In genomic region chr14:59482471-59483331, GRCh38 we compare ENCODE assay signal across 8 cellular contexts. TPM values are rescaled to one million over a fixed set of nuclear protein-coding genes. Genes with fewer than 3 reads are reported as not detected.
A peak's percentile ranks its signal among the peaks of the same experiment; 100 is the strongest.
DNase-seq lines count a peak whose midpoint lies in the region; ATAC-seq, FAIRE-seq and TF ChIP-seq lines count a peak whose summit lies in the region.

No MANE protein-coding gene starts in this region.

- peaks cover 46% of the 10 kb centered on the region for H3K4me1 ChIP-seq in A549

- peak overlapping the region; percentile 84 for H2AFZ ChIP-seq in neural cell (ENCODE audit: low read depth, low read length)

- no peaks in the 10 kb centered on the region for H3K27me3 ChIP-seq in neural cell (ENCODE audit: insufficient read depth, low read depth, low read length)

- FAIRE-seq in A549 (lab: Jason Lieb, UNC) = peak; percentile 39

- ATAC-seq in A549 (peak; percentile 63 to 65), HG03460 (IDR thresholded peaks at IDR 0.05; ENCODE audit: unreplicated experiment) (no peak), HG03378 (IDR thresholded peaks at IDR 0.05; ENCODE audit: unreplicated experiment) (no peak)

- no peaks in the 10 kb centered on the region for H3K36me3 ChIP-seq in neural cell (ENCODE audit: insufficient read depth, low read length)

- POLR2A ChIA-PET in A549 (lab: Yijun Ruan, JAX) = interaction anchor here (0.6 to 2.5 kb wide), 7 partner anchors 10 to 1101 kb away, joined by 3 to 13 read pairs (median 3); partner anchors contain the start of gene CCDC175

- TF ChIP-seq POLR2A in A549 (IDR thresholded peaks at IDR 0.05; ENCODE audit: low read length) = no peak

- H3K9ac ChIP-seq in neural cell (ENCODE audit: low read length) = peak overlapping the region; percentile 79

- H3K4me2 ChIP-seq in A549 = peak overlapping the region; percentile 78
- peak overlapping the region; percentile 87 for H3K4me2 ChIP-seq in neural cell (ENCODE audit: low read length)

- TF ChIP-seq EP300 in A549 (IDR thresholded peaks at IDR 0.05) (peak in 1 of 2 experiments; percentile 35; a peak in 1 of 5 replicates), neural cell (conservative IDR thresholded peaks at IDR 0.05; ENCODE audit: poor library complexity, severe bottlenecking) (no peak)

- peak; percentile 56 to 83 for DNase-seq in A549 (ENCODE audit: low read depth in 1 of 2, low spot score in 1 of 2)
- DNase-seq in GM12864 (ENCODE audit: low read depth) = no peak
- DNase-seq in SK-MEL-5 (ENCODE audit: low read depth, low spot score) = peak; percentile 46
- DNase-seq in epithelial cell of proximal tubule (ENCODE audit: low read depth) = peak; percentile 94
- DNase-seq in activated CD8-positive, alpha-beta memory T cell treated with anti-CD3 and anti-CD28 coated beads, Interleukin-2, amount 50 U/mL, for 48 hours = no peak

- TF ChIP-seq CTCF in A549 (IDR thresholded peaks at IDR 0.05) (no peak), GM12864 (IDR thresholded peaks at IDR 0.05; ENCODE audit: low read depth, low read length, missing control alignments) (no peak), epithelial cell of proximal tubule (conservative IDR thresholded peaks at IDR 0.05; ENCODE audit: low read depth, low read length) (no peak), neural cell (IDR thresholded peaks at IDR 0.05; ENCODE audit: poor library complexity, severe bottlenecking) (no peak)

- CTCF ChIA-PET in A549 (lab: Yijun Ruan, JAX) = interaction anchor here (0.9 to 3.0 kb wide), 6 partner anchors 15 to 94 kb away, joined by 3 to 19 read pairs (median 3); partner anchors contain the start of gene CCDC175

- no peaks in the 10 kb centered on the region for H3K9me3 ChIP-seq in A549
- H3K9me3 ChIP-seq in neural cell (ENCODE audit: low read length) = no peaks in the 10 kb centered on the region

- in situ Hi-C loops in SK-MEL-5 (cut with HindIII; ENCODE audit: low pct_unique_long_range_greater_than_20kb, low sequenced_read_pairs) = no loop called here

- H3K79me2 ChIP-seq in neural cell (replicated peaks; ENCODE audit: insufficient read depth, low read length) = peaks cover 25% of the 10 kb centered on the region

- H3K27ac ChIP-seq in A549 = peak overlapping the region; percentile 98
- no peak overlapping the region for H3K27ac ChIP-seq in neural cell (ENCODE audit: low read length)

- H3K9me2 ChIP-seq in neural cell (ENCODE audit: insufficient read depth, low read length) = no peaks in the 10 kb centered on the region

- H3F3A ChIP-seq in neural cell (ENCODE audit: insufficient read depth, low read length, poor library complexity, severe bottlenecking) = no peaks in the 10 kb centered on the region

- H3K4me3 ChIP-seq in A549 (peak overlapping the region; percentile 82), GM12864 (ENCODE audit: low read depth, low read length) (peak overlapping the region; percentile 98), epithelial cell of proximal tubule (ENCODE audit: low read depth, low read length) (peak overlapping the region; percentile 67), neural cell (ENCODE audit: low read length) (peak overlapping the region; percentile 88)

- TF ChIP-seq RAD21 in A549 (conservative IDR thresholded peaks at IDR 0.05 in 1 of 2, IDR thresholded peaks at IDR 0.05 in 1 of 2) (no peak), neural cell (conservative IDR thresholded peaks at IDR 0.05) (no peak)

- 1% methylated on average over 6 of the region's 6 CpGs for WGBS in A549 (ENCODE audit: missing lambda C conversion rate)

- no peaks in the 10 kb centered on the region for H4K20me1 ChIP-seq in neural cell (ENCODE audit: insufficient read depth)

TF ChIP-seq in A549, 52 proteins besides CTCF, POLR2A, EP300 and RAD21 (continues in another document):
- peak; percentile 23; the same call in 1 of the 2 replicates for TF ChIP-seq RARB (CRISPR knock-in tag; IDR thresholded peaks at IDR 0.05)
- TF ChIP-seq FOSL2 (IDR thresholded peaks at IDR 0.05) = no peak; the same call in 1 of the 2 replicates
- TF ChIP-seq FOSL2 (CRISPR knock-in tag; IDR thresholded peaks at IDR 0.05) = peak; percentile 64
- TF ChIP-seq MYC (IDR thresholded peaks at IDR 0.05; ENCODE audit: borderline replicate concordance, low read length) = 0 out of 2 replicates have a peak, but pooled peaks have one; percentile 5
- TF ChIP-seq ESRRA (IDR thresholded peaks at IDR 0.05; ENCODE audit: borderline replicate concordance, low read length) = no peak
- TF ChIP-seq CEBPB (IDR thresholded peaks at IDR 0.05) = no peak
- TF ChIP-seq HOXB5 (CRISPR knock-in tag; IDR thresholded peaks at IDR 0.05) = no peak
- TF ChIP-seq MAFK (IDR thresholded peaks at IDR 0.05; ENCODE audit: partially characterized antibody) = peak; percentile 68
- TF ChIP-seq HOXA7 (CRISPR knock-in tag; IDR thresholded peaks at IDR 0.05) = 0 out of 2 replicates have a peak, but pooled peaks have one; percentile 67
- TF ChIP-seq TFCP2L1 (CRISPR knock-in tag; IDR thresholded peaks at IDR 0.05) = 0 out of 2 replicates have a peak, but pooled peaks have one; percentile 10
- TF ChIP-seq NFE2L2 (conservative IDR thresholded peaks at IDR 0.05; ENCODE audit: low read length) = peak; percentile 59

TF ChIP-seq in neural cell, 6 proteins besides CTCF, POLR2A, EP300 and RAD21:
- TF ChIP-seq EZH2 (IDR thresholded peaks at IDR 0.05; ENCODE audit: borderline replicate concordance, insufficient read depth, low read length, poor library complexity, severe bottlenecking) (no peak), TAF1 (IDR thresholded peaks at IDR 0.05; ENCODE audit: low read depth) (no peak), REST (IDR thresholded peaks at IDR 0.05; ENCODE audit: borderline replicate concordance) (no peak), MXI1 (conservative IDR thresholded peaks at IDR 0.05; ENCODE audit: poor library complexity, severe bottlenecking) (no peak), POLR2AphosphoS5 (IDR thresholded peaks at IDR 0.05) (no peak), SMC3 (conservative IDR thresholded peaks at IDR 0.05; ENCODE audit: poor library complexity) (no peak)

RNA-seq across cellular contexts. Expression of gene L3HYPDH, which starts 1.5 kb away (rescaled TPM):
- polyA plus RNA-seq in A549 (2011; rRNA removed) (67.9 and 100.0 TPM in 2 replicates), A549 (2017; fragmentation: RNase III; extraction: RNeasy Plus Mini Kit Qiagen cat#74134 plus additional on column Dnase treatment) (47.5 to 56.8 TPM (median 53.8 TPM) in 3 replicates), neural cell (14.9 and 18.9 TPM in 2 replicates)
- 50.6 and 65.1 TPM in 2 replicates for polyA plus RNA-seq in A549 (2012; cell fraction: cytosol; rRNA removed)
- polyA plus RNA-seq in A549 (2012; cell fraction: nucleus; rRNA removed) = 80.6 and 109 TPM in 2 replicates
- 60.6 and 63.6 TPM in 2 replicates for polyA minus RNA-seq in A549 (2011; rRNA and poly(A)+ RNA removed)
- 22.0 and 23.2 TPM in 2 replicates for total RNA-seq in SK-MEL-5 (2014; rRNA removed; shearing (Covaris generic))
- 9.2 and 10.4 TPM in 2 replicates for polyA plus RNA-seq in SK-MEL-5 (2015; cell fraction: cytosol; rRNA removed)
- 123 and 148 TPM in 2 replicates for polyA plus RNA-seq in SK-MEL-5 (2015; cell fraction: nucleus; rRNA removed)
- total RNA-seq in epithelial cell of proximal tubule = 19.5 and 28.7 TPM in 2 replicates
- 24.8 and 35.1 TPM in 2 replicates for polyA minus RNA-seq in neural cell

RNA-seq across cellular contexts. Expression of gene JKAMP, which starts 1.6 kb away (rescaled TPM):
- polyA plus RNA-seq in A549 (2011; rRNA removed) = 254 and 266 TPM in 2 replicates
- polyA plus RNA-seq in A549 (2012; cell fraction: cytosol; rRNA removed) = 85.8 and 91.9 TPM in 2 replicates
- polyA plus RNA-seq in A549 (2012; cell fraction: nucleus; rRNA removed) = 49.4 and 74.0 TPM in 2 replicates
- 86.8 to 89.4 TPM (median 89.1 TPM) in 3 replicates for polyA plus RNA-seq in A549 (2017; fragmentation: RNase III; extraction: RNeasy Plus Mini Kit Qiagen cat#74134 plus additional on column Dnase treatment)
- 98.6 and 106 TPM in 2 replicates for polyA minus RNA-seq in A549 (2011; rRNA and poly(A)+ RNA removed)
- 102 and 104 TPM in 2 replicates for total RNA-seq in SK-MEL-5 (2014; rRNA removed; shearing (Covaris generic))
- 62.7 and 70.4 TPM in 2 replicates for polyA plus RNA-seq in SK-MEL-5 (2015; cell fraction: cytosol; rRNA removed)
- 101 and 175 TPM in 2 replicates for polyA plus RNA-seq in SK-MEL-5 (2015; cell fraction: nucleus; rRNA removed)
- 57.1 and 59.3 TPM in 2 replicates for total RNA-seq in epithelial cell of proximal tubule
- polyA plus RNA-seq in neural cell = 180 and 204 TPM in 2 replicates
- 129 and 142 TPM in 2 replicates for polyA minus RNA-seq in neural cell

RNA-seq across cellular contexts. Expression of gene GPR135, which starts 17.5 kb away (rescaled TPM):
- polyA plus RNA-seq in A549 (2011; rRNA removed) (2.6 and 3.6 TPM in 2 replicates), A549 (2017; fragmentation: RNase III; extraction: RNeasy Plus Mini Kit Qiagen cat#74134 plus additional on column Dnase treatment) (1.5 to 2.0 TPM (median 1.7 TPM) in 3 replicates), neural cell (2.9 and 3.0 TPM in 2 replicates)
- 0.77 and 1.2 TPM in 2 replicates for polyA plus RNA-seq in A549 (2012; cell fraction: cytosol; rRNA removed)
- 9.2 and 17.1 TPM in 2 replicates for polyA plus RNA-seq in A549 (2012; cell fraction: nucleus; rRNA removed)
- polyA minus RNA-seq in A549 (2011; rRNA and poly(A)+ RNA removed) = 6.0 and 8.3 TPM in 2 replicates
- 2.4 and 2.9 TPM in 2 replicates for total RNA-seq in SK-MEL-5 (2014; rRNA removed; shearing (Covaris generic))
- polyA plus RNA-seq in SK-MEL-5 (2015; cell fraction: cytosol; rRNA removed) = 0.88 and 1.2 TPM in 2 replicates
- polyA plus RNA-seq in SK-MEL-5 (2015; cell fraction: nucleus; rRNA removed) = 33.2 and 34.0 TPM in 2 replicates
- total RNA-seq in epithelial cell of proximal tubule = 0.87 and 1.3 TPM in 2 replicates
- polyA minus RNA-seq in neural cell = 7.1 and 10.0 TPM in 2 replicates

Comparison
In these comparisons a context has a peak if more than half of its experiments do, and no peak if none do; other contexts are left out.
1. ATAC-seq: peak in A549 (2 of 2); none in HG03460 (single experiment) and HG03378 (single experiment).
2. DNase-seq: peak in A549 (2 of 2), SK-MEL-5 (single experiment) and epithelial cell of proximal tubule (single experiment); none in GM12864 (single experiment) and activated CD8-positive, alpha-beta memory T cell treated with anti-CD3 and anti-CD28 coated beads, Interleukin-2, amount 50 U/mL, for 48 hours (single experiment).
3. Peak in every context shown above with its lines, with median percentiles within 50 percentile points of each other: H3K4me3 ChIP-seq.